In the genomic region with DNA sequence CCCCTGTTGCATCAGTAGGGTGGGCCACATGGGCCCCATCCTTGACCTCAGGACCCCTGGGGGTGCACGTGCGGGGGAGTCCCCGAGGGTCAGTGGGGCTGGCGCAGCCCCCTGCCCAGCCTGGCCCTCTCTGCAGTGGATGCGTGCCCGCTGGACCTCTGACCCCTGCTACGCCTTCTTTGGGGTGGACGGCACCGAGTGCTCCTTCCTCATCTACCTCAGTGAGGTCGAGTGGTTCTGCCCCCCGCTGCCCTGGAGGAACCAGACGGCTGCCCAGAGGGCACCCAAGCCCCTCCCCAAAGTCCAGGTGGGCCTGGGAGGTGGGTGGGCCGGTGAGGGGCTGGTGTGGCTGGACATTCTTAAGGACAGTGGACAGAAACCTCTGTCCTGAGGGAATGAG, we compare ENCODE assay signal across 16 cellular contexts. TPM values are rescaled to one million over a fixed set of nuclear protein-coding genes. Genes with fewer than 3 reads are reported as not detected.
DNase-seq lines count a peak whose midpoint lies in the region.
"Had no signal": no experiment of that assay in that cellular context is flagged by ENCODE, and none has a peak within 500 bp of the region (broad histone marks: within the 10 kb centered on the region; RNA-seq: fewer than 3 reads in every experiment).

No MANE protein-coding gene starts in this region.

- peak overlapping the region; percentile 53 for H3K23ac ChIP-seq in neuronal stem cell (ENCODE audit: low read depth, low read length, poor library complexity)

- H3K9ac ChIP-seq in neuronal stem cell (ENCODE audit: low read depth, low read length, poor library complexity) = no peak overlapping the region
- H3K9ac ChIP-seq: BLaER1 treated with 17β-estradiol and CSF1 and Interleukin-3, amounts not matched to agents 10 nM and 100 nM had no signal

- peak overlapping the region; percentile 53 for H2BK12ac ChIP-seq in neuronal stem cell (ENCODE audit: low read length)

- H3K27ac ChIP-seq in angular gyrus (ENCODE audit: low read depth, low read length) (peak overlapping the region; percentile 4), neuronal stem cell (replicated peaks; ENCODE audit: low read length) (no peak overlapping the region)
- H3K27ac ChIP-seq: BLaER1 treated with 17β-estradiol and CSF1 and Interleukin-3, amounts not matched to agents 10 nM and 100 nM; C4-2B had no signal

- H3K14ac ChIP-seq in neuronal stem cell (ENCODE audit: low read length) = no peak overlapping the region

- H3K4me3 ChIP-seq in neuronal stem cell (ENCODE audit: low read length in 2 of 2) (no peak overlapping the region), MG63 (no peak overlapping the region)
- H3K4me3 ChIP-seq: BLaER1 treated with 17β-estradiol and CSF1 and Interleukin-3, amounts not matched to agents 10 nM and 100 nM had no signal

- H3K18ac ChIP-seq in neuronal stem cell (ENCODE audit: low read length) = no peak overlapping the region

- H3K9me3 ChIP-seq in neuronal stem cell (replicated peaks in 1 of 2; ENCODE audit: control insufficient read depth in 2 of 2, insufficient read depth in 1 of 2, low read depth in 1 of 2, low read length in 2 of 2) (no peaks in the 10 kb centered on the region), MG63 (no peaks in the 10 kb centered on the region)
- H3K9me3 ChIP-seq: BLaER1 treated with 17β-estradiol and CSF1 and Interleukin-3, amounts not matched to agents 10 nM and 100 nM; Caco-2 had no signal

- no peak overlapping the region for H3K4ac ChIP-seq in neuronal stem cell (ENCODE audit: low read length)

- peak overlapping the region; percentile 24 for H2BK15ac ChIP-seq in neuronal stem cell (ENCODE audit: low read length)

- peak overlapping the region; percentile 18 for H2BK120ac ChIP-seq in neuronal stem cell (ENCODE audit: low read depth, low read length)

- no CpG with 5 or more reads among the region's 13 CpGs for WGBS in neuronal stem cell (ENCODE audit: extremely low coverage in 2 of 2, insufficient read length in 2 of 2, insufficient replicate concordance in 1 of 2), 2 donors

- H3K4me1 ChIP-seq in neuronal stem cell (ENCODE audit: control insufficient read depth in 2 of 2, insufficient read depth in 1 of 2, low read depth in 1 of 2, low read length in 2 of 2) = no peaks in the 10 kb centered on the region
- H3K4me1 ChIP-seq: Caco-2 had no signal

- no peak overlapping the region for H4K8ac ChIP-seq in neuronal stem cell (ENCODE audit: low read depth, low read length)

- peak overlapping the region; percentile 58 for H2BK5ac ChIP-seq in neuronal stem cell (ENCODE audit: low read length)

- H2AK5ac ChIP-seq in neuronal stem cell (ENCODE audit: low read depth, low read length) = no peak overlapping the region

- H3K27me3 ChIP-seq in neuronal stem cell (ENCODE audit: control insufficient read depth in 3 of 3, insufficient read depth in 3 of 3, low read depth in 1 of 3, low read length in 3 of 3) (no peaks in the 10 kb centered on the region), MG63 (no peaks in the 10 kb centered on the region)
- H3K27me3 ChIP-seq: BLaER1 treated with 17β-estradiol and CSF1 and Interleukin-3, amounts not matched to agents 10 nM and 100 nM had no signal

- peaks cover 0 to 68% of the 10 kb centered on the region in 2 donors for H3K36me3 ChIP-seq in neuronal stem cell (replicated peaks in 1 of 2; ENCODE audit: control insufficient read depth in 2 of 2, insufficient read depth in 2 of 2, low read length in 2 of 2)
- H3K36me3 ChIP-seq in MG63 = no peaks in the 10 kb centered on the region

- H3K79me1 ChIP-seq in neuronal stem cell (ENCODE audit: low read depth, low read length) = peaks cover 2% of the 10 kb centered on the region

- H4K91ac ChIP-seq in neuronal stem cell (ENCODE audit: low read depth, low read length, poor library complexity) = no peak overlapping the region

- H3K4me2 ChIP-seq in neuronal stem cell (ENCODE audit: insufficient read depth, low read length, poor library complexity, severe bottlenecking) = no peak overlapping the region
- H3K4me2 ChIP-seq: BLaER1 treated with 17β-estradiol and CSF1 and Interleukin-3, amounts not matched to agents 10 nM and 100 nM had no signal

- no peak for DNase-seq in neuronal stem cell (ENCODE audit: low spot score)
- DNase-seq in MG63 = no peak
- no peak for DNase-seq in NCI-H1105 (lab: John Stamatoyannopoulos, UW)
- no peak for DNase-seq in NCI-H2196 (lab: John Stamatoyannopoulos, UW; ENCODE audit: unreplicated experiment)
- DNase-seq: 8988T; ACHN; AML-193; Caco-2; Calu3; CD4-positive, alpha-beta T cell; CD8-positive, alpha-beta T cell; DMS79 treated with DMSO at 0.1 percent for 48 hours; GF-D8 had no signal

- H2AFZ ChIP-seq in neuronal stem cell (ENCODE audit: low read length) = no peak overlapping the region

RNA-seq across cellular contexts. Expression of a gene that starts 35.9 kb away (rescaled TPM):
- polyA plus RNA-seq in neuronal stem cell (2013, experiment 1 of 2) = 5.6 TPM
- 5.4 TPM for polyA plus RNA-seq in neuronal stem cell (2013, experiment 2 of 2)
- total RNA-seq in MG63 (2014; rRNA removed; shearing (Covaris generic); ENCODE audit: low replicate concordance) = 2.4 and 3.3 TPM in 2 replicates
